8 cellular contexts compared by ENCODE assay signal in genomic region chr14:61280526-61281185, GRCh38. TPM values are rescaled to one million over a fixed set of nuclear protein-coding genes. Genes with fewer than 3 reads are reported as not detected.
A peak's percentile ranks its signal among the peaks of the same experiment; 100 is the strongest.
DNase-seq lines count a peak whose midpoint lies in the region; ATAC-seq and TF ChIP-seq lines count a peak whose summit lies in the region.

No MANE protein-coding gene starts in this region.

- H3K79me2 ChIP-seq in PC-9 (ENCODE audit: low read depth) = peaks cover 46% of the 10 kb centered on the region

- peaks cover 19% of the 10 kb centered on the region for H4K20me1 ChIP-seq in PC-9 (ENCODE audit: insufficient read depth)

- CTCF ChIA-PET in PC-9 (lab: Charles Lee) = no interaction called here

- BruUV-seq in PC-9 (replicated peaks; lab: Mats Ljungman, UMichigan) = no TSS peak

- no peaks in the 10 kb centered on the region for H3K27me3 ChIP-seq in PC-9 (ENCODE audit: insufficient read depth, low read depth)
- H3K27me3 ChIP-seq in heart right ventricle = peaks cover 0 to 66% (median 28%) of the 10 kb centered on the region in 7 donors
- H3K27me3 ChIP-seq in rectal smooth muscle tissue (ENCODE audit: control insufficient read depth, insufficient read depth, low read length) = peaks cover 7% of the 10 kb centered on the region

- DNase-seq in GM13976 (ENCODE audit: low spot score) (peak; percentile 69), PC-9 (peak; percentile 61 to 80), heart right ventricle (peak; percentile 54 to 66)
- peak; percentile 83 for DNase-seq in activated naive CD4-positive, alpha-beta T cell treated with anti-CD3 and anti-CD28 coated beads, Interleukin-2, amount 50 U/mL, for 16 hours

- in situ Hi-C loops in GM13976 (cut with MboI; ENCODE audit: low sequenced_read_pairs, unreplicated experiment) = loop anchor here (10.0 to 25.0 kb wide), 2 partner anchors 174 to 557 kb away; no protein-coding TSS in a partner anchor

- peaks cover 44% of the 10 kb centered on the region for H3K4me1 ChIP-seq in PC-9 (replicated peaks; ENCODE audit: insufficient read depth)
- peaks cover 0 to 19% (median 12%) of the 10 kb centered on the region in 9 donors for H3K4me1 ChIP-seq in heart right ventricle
- no peaks in the 10 kb centered on the region for H3K4me1 ChIP-seq in rectal smooth muscle tissue (ENCODE audit: control insufficient read depth, insufficient read depth, low read length)
- H3K4me1 ChIP-seq in urinary bladder (ENCODE audit: insufficient read depth) = no peaks in the 10 kb centered on the region

- H3K9me3 ChIP-seq in PC-9 (ENCODE audit: insufficient read depth, low read depth) (no peaks in the 10 kb centered on the region), heart right ventricle (no peaks in the 10 kb centered on the region)

- ATAC-seq in heart right ventricle (peak; percentile 78 to 91 (median 82)), HG02981 (IDR thresholded peaks at IDR 0.05; ENCODE audit: unreplicated experiment) (no peak), GM19452 (IDR thresholded peaks at IDR 0.05; ENCODE audit: unreplicated experiment) (no peak)

- H3K4me3 ChIP-seq in PC-9 = peak overlapping the region; percentile 93
- peak overlapping the region; percentile 14 to 64 (median 56) for H3K4me3 ChIP-seq in heart right ventricle
- H3K4me3 ChIP-seq in rectal smooth muscle tissue (ENCODE audit: low read length) = peak overlapping the region; percentile 51
- peak overlapping the region; percentile 41 for H3K4me3 ChIP-seq in urinary bladder (ENCODE audit: low read depth, low read length)

- H3K27ac ChIP-seq in PC-9 (peak overlapping the region; percentile 86), heart right ventricle (peak overlapping the region in 9 of 10 donors; percentile 13 to 87 (median 77)), rectal smooth muscle tissue (ENCODE audit: low read depth, low read length) (peak overlapping the region; percentile 44), urinary bladder (ENCODE audit: low read depth) (peak overlapping the region; percentile 87)

- H3F3A ChIP-seq in PC-9 (ENCODE audit: insufficient read depth, low read depth) = peaks cover 26% of the 10 kb centered on the region

- no peaks in the 10 kb centered on the region for H3K36me3 ChIP-seq in PC-9 (ENCODE audit: low read depth)
- no peaks in the 10 kb centered on the region for H3K36me3 ChIP-seq in heart right ventricle
- no peaks in the 10 kb centered on the region for H3K36me3 ChIP-seq in rectal smooth muscle tissue (ENCODE audit: control insufficient read depth, insufficient read depth, low read length)
- H3K36me3 ChIP-seq in urinary bladder (ENCODE audit: insufficient read depth) = no peaks in the 10 kb centered on the region

- POLR2A ChIA-PET in PC-9 (lab: Charles Lee; ENCODE audit: unreplicated experiment) = interaction anchor here (0.5 to 0.7 kb wide), 4 partner anchors 15 to 1056 kb away, joined by 3 to 9 read pairs (median 6); no protein-coding TSS in a partner anchor

- TF ChIP-seq CTCF in GM13976 (IDR thresholded peaks at IDR 0.05; ENCODE audit: borderline replicate concordance, control extremely low read depth, extremely low read depth, insufficient read depth, missing control alignments) (peak; percentile 30), PC-9 (conservative IDR thresholded peaks at IDR 0.05) (peak; percentile 70), heart right ventricle (IDR thresholded peaks at IDR 0.05) (peak in 8 of 9 donors; percentile 22 to 65 (median 52))

- peak overlapping the region; percentile 98 for H3K4me2 ChIP-seq in PC-9

- H2AFZ ChIP-seq in PC-9 = peak overlapping the region; percentile 90

- peak overlapping the region; percentile 64 for H3K9ac ChIP-seq in rectal smooth muscle tissue (ENCODE audit: low read length)

- WGBS in heart right ventricle, 2 donors = 1 to 2% methylated on average over 66 to 81 of the region's 81 CpGs
- under 1% methylated on average over 81 of the region's 81 CpGs for WGBS in urinary bladder

- intact Hi-C loops in PC-9 (cut with micrococcal nuclease; ENCODE audit: unreplicated experiment) (loop anchor here (5.0 to 10.0 kb wide), 2 partner anchors 926 to 1412 kb away; no protein-coding TSS in a partner anchor), heart right ventricle (cut with DNase I) (no loop called here)

- no peaks in the 10 kb centered on the region for H3K9me2 ChIP-seq in PC-9 (ENCODE audit: insufficient read depth)

RNA-seq across cellular contexts. Expression of gene TMEM30B, which starts 0.5 kb away (rescaled TPM):
- 15.2 and 19.6 TPM in 2 replicates for total RNA-seq in PC-9 (2021)
- 1 to 10 TPM in 3 of 10 donors, under 1 TPM in 7; 0.32 to 1.9 (median 0.71) TPM for total RNA-seq in heart right ventricle
- polyA plus RNA-seq in heart right ventricle = under 1 TPM; 0.15 to 0.35 TPM
- 9.3 TPM for total RNA-seq in urinary bladder
- polyA plus RNA-seq in urinary bladder = 9.8 TPM

RNA-seq across cellular contexts. Expression of gene PRKCH, which starts 40.7 kb away (rescaled TPM):
- 32.4 and 49.8 TPM in 2 replicates for total RNA-seq in PC-9 (2021)
- 10 to 100 TPM; 12.4 to 25.1 (median 18.3) TPM for total RNA-seq in heart right ventricle
- 10 to 100 TPM in 1 of 2 donors, 1 to 10 TPM in 1; 8.3 to 18.1 TPM for polyA plus RNA-seq in heart right ventricle
- 53.6 TPM for total RNA-seq in urinary bladder
- polyA plus RNA-seq in urinary bladder = 13.3 TPM

Comparison
In these comparisons a context has a peak if more than half of its experiments do, and no peak if none do; other contexts are left out.
1. H3K4me3 ChIP-seq: peak in every context shown above with its lines; median percentile 93 in PC-9; 56 in heart right ventricle; 51 in rectal smooth muscle tissue; 41 in urinary bladder.
2. ATAC-seq: peak in heart right ventricle (8 of 8); none in HG02981 (single experiment) and GM19452 (single experiment).
3. Peak in every context shown above with its lines, with median percentiles within 50 percentile points of each other: DNase-seq, CTCF ChIP-seq and H3K27ac ChIP-seq.